ENCODE assay signal across 8 cellular contexts in genomic region chr3:39288300-39288808, GRCh38. TPM values are rescaled to one million over a fixed set of nuclear protein-coding genes. Genes with fewer than 3 reads are reported as not detected.
A peak's percentile ranks its signal among the peaks of the same experiment; 100 is the strongest.
DNase-seq lines count a peak whose midpoint lies in the region; ATAC-seq and TF ChIP-seq lines count a peak whose summit lies in the region.

No MANE protein-coding gene starts in this region.

- H3K36me3 Mint-ChIP-seq in activated T-cell treated with anti-CD3 and anti-CD28 coated beads, Interleukin-2, amount 50 U/mL, for 4 hours (ENCODE audit: insufficient read depth): no peaks in the 10 kb centered on the region
- H3K36me3 Mint-ChIP-seq in neural progenitor cell: no peaks in the 10 kb centered on the region

- no peak for TF ChIP-seq POLR2A in Peyer's patch (IDR thresholded peaks at IDR 0.05)
- no peak for TF ChIP-seq POLR2A in stomach (IDR thresholded peaks at IDR 0.05)

- peak; percentile 84 to 92 (median 90) for TF ChIP-seq CTCF in Peyer's patch (IDR thresholded peaks at IDR 0.05)
- TF ChIP-seq CTCF in fibroblast of mammary gland (conservative IDR thresholded peaks at IDR 0.05; ENCODE audit: control insufficient read depth, insufficient read depth, low read depth, low read length): peak; percentile 85
- TF ChIP-seq CTCF in neural progenitor cell (IDR thresholded peaks at IDR 0.05): peak; percentile 99
- TF ChIP-seq CTCF in stomach (IDR thresholded peaks at IDR 0.05): peak in 5 of 7 experiments; percentile 72 to 91 (median 87)

- no peak overlapping the region for H3K4me3 Mint-ChIP-seq in activated T-cell treated with anti-CD3 and anti-CD28 coated beads, Interleukin-2, amount 50 U/mL, for 4 hours
- no peak overlapping the region for H3K4me3 Mint-ChIP-seq in neural progenitor cell

- H3F3A ChIP-seq in neural progenitor cell (ENCODE audit: low read depth): no peaks in the 10 kb centered on the region

- 8 to 30% (median 26%) methylated on average over 3 of the region's 3 CpGs for WGBS in stomach, 5 donors

- no peaks in the 10 kb centered on the region for H4K20me1 ChIP-seq in neural progenitor cell (ENCODE audit: low read depth)

- H3K27me3 ChIP-seq in Peyer's patch (no peaks in the 10 kb centered on the region), neural progenitor cell (no peaks in the 10 kb centered on the region), stomach (no peaks in the 10 kb centered on the region)

- H3K4me3 ChIP-seq in Peyer's patch (no peak overlapping the region), fibroblast of mammary gland (ENCODE audit: control insufficient read depth, low read depth, low read length) (no peak overlapping the region), neural progenitor cell (no peak overlapping the region), stomach (no peak overlapping the region)

- H2AFZ ChIP-seq in neural progenitor cell (replicated peaks): no peak overlapping the region

- H3K79me2 ChIP-seq in neural progenitor cell (ENCODE audit: low read depth): no peaks in the 10 kb centered on the region

- H3K27me3 Mint-ChIP-seq in activated T-cell treated with anti-CD3 and anti-CD28 coated beads, Interleukin-2, amount 50 U/mL, for 4 hours (ENCODE audit: low read depth): no peaks in the 10 kb centered on the region
- H3K27me3 Mint-ChIP-seq in neural progenitor cell (ENCODE audit: insufficient read depth, low read depth): peaks cover 6% of the 10 kb centered on the region

- peak; percentile 86 for DNase-seq in Daoy (ENCODE audit: low read depth)
- DNase-seq in KBM-7: peak; percentile 92
- DNase-seq in Peyer's patch: peak; percentile 76 to 95 (median 92)
- DNase-seq in activated T-cell treated with anti-CD3 and anti-CD28 coated beads, Interleukin-2, amount 50 U/mL, for 4 hours: peak; percentile 75
- peak; percentile 67 for DNase-seq in fibroblast of mammary gland (ENCODE audit: low read depth)
- peak; percentile 93 for DNase-seq in neural progenitor cell (ENCODE audit: low spot score)
- peak; percentile 85 for DNase-seq in stomach

- no peak overlapping the region for H3K27ac Mint-ChIP-seq in neural progenitor cell

- in situ Hi-C loops in KBM-7 (cut with MboI; ENCODE audit: low pct_unique_long_range_greater_than_20kb, low sequenced_read_pairs): loop anchor here (10.0 kb wide), 1 partner anchor 94 kb away; the partner anchor contains the start of gene XIRP1

- no peak for TF ChIP-seq EP300 in stomach (IDR thresholded peaks at IDR 0.05)

- H3K4me1 ChIP-seq in Peyer's patch (peaks cover 0 to 4% (median 0%) of the 10 kb centered on the region in 4 donors), neural progenitor cell (peaks cover 7% of the 10 kb centered on the region), stomach (peaks cover 0 to 30% (median 25%) of the 10 kb centered on the region in 4 donors)

- H3K9me3 Mint-ChIP-seq in activated T-cell treated with anti-CD3 and anti-CD28 coated beads, Interleukin-2, amount 50 U/mL, for 4 hours: no peaks in the 10 kb centered on the region
- no peaks in the 10 kb centered on the region for H3K9me3 Mint-ChIP-seq in neural progenitor cell

- H3K27ac ChIP-seq in Peyer's patch: peak overlapping the region in 1 of 4 donors; percentile 42
- H3K27ac ChIP-seq in neural progenitor cell: no peak overlapping the region
- H3K27ac ChIP-seq in stomach: no peak overlapping the region

- H3K36me3 ChIP-seq in Peyer's patch: no peaks in the 10 kb centered on the region
- H3K36me3 ChIP-seq in neural progenitor cell: no peaks in the 10 kb centered on the region
- no peaks in the 10 kb centered on the region for H3K36me3 ChIP-seq in stomach

- intact Hi-C loops in stomach (cut with DNase I; ENCODE audit: low total_unique reads): no loop called here

- peaks cover 28% of the 10 kb centered on the region for H3K4me1 Mint-ChIP-seq in activated T-cell treated with anti-CD3 and anti-CD28 coated beads, Interleukin-2, amount 50 U/mL, for 4 hours (ENCODE audit: low read depth)
- peaks cover 2% of the 10 kb centered on the region for H3K4me1 Mint-ChIP-seq in neural progenitor cell

- no peaks in the 10 kb centered on the region for H3K9me3 ChIP-seq in Peyer's patch
- no peaks in the 10 kb centered on the region for H3K9me3 ChIP-seq in neural progenitor cell (ENCODE audit: low read depth)
- no peaks in the 10 kb centered on the region for H3K9me3 ChIP-seq in stomach

- ATAC-seq in GM21786 (IDR thresholded peaks at IDR 0.05; ENCODE audit: unreplicated experiment): peak; percentile 95
- ATAC-seq in activated T-cell treated with anti-CD3 and anti-CD28 coated beads, Interleukin-2, amount 50 U/mL, for 4 hours: peak; percentile 93 to 98

- no peak overlapping the region for H3K9ac ChIP-seq in neural progenitor cell

- no peak overlapping the region for H3K4me2 ChIP-seq in neural progenitor cell

RNA-seq across cellular contexts. Expression of gene CX3CR1, which starts 8.5 kb away (rescaled TPM):
- not detected in 2 replicates for total RNA-seq in Daoy (2014; rRNA removed; shearing (Covaris generic))
- total RNA-seq in Peyer's patch: not detected
- total RNA-seq in activated T-cell treated with anti-CD3 and anti-CD28 coated beads, Interleukin-2, amount 50 U/mL, for 4 hours: under 1 TPM; 0.32 to 0.73 (median 0.40) TPM
- 0.06 TPM in 1 of 2 replicates, not detected in the other for total RNA-seq in neural progenitor cell (ENCODE audit: low replicate concordance)
- total RNA-seq in stomach: under 1 TPM in 2 of 5 donors, not detected in 3; 0.37 to 0.43 TPM
- under 1 TPM in 2 of 3 donors, not detected in 1; 0.06 to 0.15 TPM for polyA plus RNA-seq in stomach

RNA-seq across cellular contexts. Expression of gene CCR8, which starts 41.2 kb away (rescaled TPM):
- total RNA-seq in Daoy (2014; rRNA removed; shearing (Covaris generic)): not detected in 2 replicates
- not detected for total RNA-seq in Peyer's patch
- total RNA-seq in activated T-cell treated with anti-CD3 and anti-CD28 coated beads, Interleukin-2, amount 50 U/mL, for 4 hours: 1 to 10 TPM in 1 of 3 donors, under 1 TPM in 2; 0.40 to 1.4 (median 0.87) TPM
- total RNA-seq in neural progenitor cell (ENCODE audit: low replicate concordance): not detected in 2 replicates
- not detected for total RNA-seq in stomach
- not detected for polyA plus RNA-seq in stomach
